In genomic region chr6:45423901-45424627, GRCh38 we compare ENCODE assay signal across 8 cellular contexts. TPM values are rescaled to one million over a fixed set of nuclear protein-coding genes. Genes with fewer than 3 reads are reported as not detected.
DNase-seq lines count a peak whose midpoint lies in the region; ATAC-seq lines count a peak whose summit lies in the region.

No MANE protein-coding gene starts in this region.

- POLR2A ChIA-PET in activated CD8-positive, alpha-beta T cell treated with anti-CD3 and anti-CD28 coated beads, Interleukin-2, amount 10 ng/mL, durations not matched to agents 7 days and 5 days (lab: Charles Lee), result interaction anchor here (0.6 to 1.6 kb wide), 3 partner anchors 10 to 308 kb away, joined by 3 to 4 read pairs (median 3); no protein-coding TSS in a partner anchor

- CTCF ChIA-PET in activated CD8-positive, alpha-beta T cell treated with anti-CD3 and anti-CD28 coated beads, Interleukin-2, amount 10 ng/mL, durations not matched to agents 7 days and 5 days (lab: Charles Lee), result interaction anchor here (1.0 kb wide), 1 partner anchor 497 kb away, joined by 3 read pairs; no protein-coding TSS in a partner anchor

- H3K9me3 Mint-ChIP-seq in activated CD8-positive, alpha-beta T cell treated with anti-CD3 and anti-CD28 coated beads, Interleukin-2, amount 10 ng/mL, durations not matched to agents 7 days and 5 days (ENCODE audit: insufficient read depth), result no peaks in the 10 kb centered on the region

- peaks cover 33% of the 10 kb centered on the region for H3K27me3 Mint-ChIP-seq in activated CD8-positive, alpha-beta T cell treated with anti-CD3 and anti-CD28 coated beads, Interleukin-2, amount 10 ng/mL, durations not matched to agents 7 days and 5 days (ENCODE audit: low read depth)

- no peak for ATAC-seq in activated CD8-positive, alpha-beta T cell treated with anti-CD3 and anti-CD28 coated beads, Interleukin-2, amount 10 ng/mL, durations not matched to agents 7 days and 5 days
- ATAC-seq in Right ventricle myocardium superior (ENCODE audit: poor library complexity) (no peak), HG03108 (IDR thresholded peaks at IDR 0.05; ENCODE audit: unreplicated experiment) (no peak), GM21526 (IDR thresholded peaks at IDR 0.05; ENCODE audit: low FRiP score, unreplicated experiment) (no peak)

- H3K4me3 Mint-ChIP-seq in activated CD8-positive, alpha-beta T cell treated with anti-CD3 and anti-CD28 coated beads, Interleukin-2, amount 10 ng/mL, durations not matched to agents 7 days and 5 days, result peak overlapping the region; percentile 86

- DNase-seq in HT1080 (ENCODE audit: low read depth), result peak; percentile 47
- DNase-seq in activated CD8-positive, alpha-beta T cell treated with anti-CD3 and anti-CD28 coated beads, Interleukin-2, amount 10 ng/mL, durations not matched to agents 7 days and 5 days, result no peak
- peak; percentile 57 for DNase-seq in Right ventricle myocardium superior
- DNase-seq in retina, result peak; percentile 66
- no peak for DNase-seq in NCI-H146 (lab: John Stamatoyannopoulos, UW)
- no peak for DNase-seq in NCI-H1105 treated with DMSO at 0.1 percent for 48 hours (lab: John Stamatoyannopoulos, UW)

- H3K4me1 Mint-ChIP-seq in activated CD8-positive, alpha-beta T cell treated with anti-CD3 and anti-CD28 coated beads, Interleukin-2, amount 10 ng/mL, durations not matched to agents 7 days and 5 days (ENCODE audit: low read depth), result peaks cover 45% of the 10 kb centered on the region

- peaks cover 2% of the 10 kb centered on the region for H3K36me3 Mint-ChIP-seq in activated CD8-positive, alpha-beta T cell treated with anti-CD3 and anti-CD28 coated beads, Interleukin-2, amount 10 ng/mL, durations not matched to agents 7 days and 5 days (ENCODE audit: low read depth)

- intact Hi-C loops in Right ventricle myocardium superior (cut with DNase I), result no loop called here

- H3K27ac Mint-ChIP-seq in activated CD8-positive, alpha-beta T cell treated with anti-CD3 and anti-CD28 coated beads, Interleukin-2, amount 10 ng/mL, durations not matched to agents 7 days and 5 days, result peak overlapping the region; percentile 72

RNA-seq across cellular contexts. Expression of gene SUPT3H, which starts 46.3 kb away (rescaled TPM):
- 2.6 and 9.1 TPM in 2 replicates for total RNA-seq in HT1080 (2014; rRNA removed; shearing (Covaris generic))
- 8.6 and 8.9 TPM in 2 replicates for polyA plus RNA-seq in HT1080 (2015; cell fraction: cytosol; rRNA removed)
- polyA plus RNA-seq in HT1080 (2015; cell fraction: nucleus; rRNA removed), result 10.0 and 12.1 TPM in 2 replicates
- 1 to 10 TPM; 6.4 to 9.1 TPM for total RNA-seq in activated CD8-positive, alpha-beta T cell treated with anti-CD3 and anti-CD28 coated beads, Interleukin-2, amount 10 ng/mL, durations not matched to agents 7 days and 5 days
- total RNA-seq in Right ventricle myocardium superior, result 3.4 TPM

Comparison
In these comparisons a context has a peak if more than half of its experiments do, and no peak if none do; other contexts are left out.
1. DNase-seq: peak in HT1080 (single experiment), Right ventricle myocardium superior (single experiment) and retina (single experiment); none in activated CD8-positive, alpha-beta T cell treated with anti-CD3 and anti-CD28 coated beads, Interleukin-2, amount 10 ng/mL, durations not matched to agents 7 days and 5 days (single experiment), NCI-H146 (single experiment) and NCI-H1105 treated with DMSO at 0.1 percent for 48 hours (single experiment).